ENCODE assay signal across 9 cellular contexts in genomic region chr13:69565334-69565733, GRCh38.
DNase-seq lines count a peak whose midpoint lies in the region; ATAC-seq and TF ChIP-seq lines count a peak whose summit lies in the region.
"Had no signal": no experiment of that assay in that cellular context is flagged by ENCODE, and none has a peak within 500 bp of the region (broad histone marks: within the 10 kb centered on the region; RNA-seq: fewer than 3 reads in every experiment).

No MANE protein-coding gene starts in this region.

- H3K9me3 ChIP-seq in liver (ENCODE audit: control insufficient read depth in 4 of 4, low read length in 3 of 4): no peaks in the 10 kb centered on the region

- H3K27ac ChIP-seq in liver (ENCODE audit: low read depth in 1 of 2, low read length in 2 of 2): no peak overlapping the region

- no peak overlapping the region for H3K4me3 ChIP-seq in liver (ENCODE audit: low read depth in 1 of 3, low read length in 3 of 3)

- WGBS in liver: 69% methylated on average over 4 of the region's 4 CpGs

- peaks cover 16% of the 10 kb centered on the region for H3K9me3 Mint-ChIP-seq in natural killer cell treated with Interleukin-12 subunit alpha and Interleukin-12 subunit beta and Interleukin-15 and Interleukin-18, amount 100 ng/mL, for 72 hours

- DNase-seq in NCI-H1694 treated with DMSO at 0.1 percent for 48 hours (lab: John Stamatoyannopoulos, UW) (peak; percentile 5), NCI-H1694 (lab: John Stamatoyannopoulos, UW) (no peak), RPMI8226 (peak; percentile 17), omental fat pad (ENCODE audit: low spot score) (no peak), DMS153 (lab: John Stamatoyannopoulos, UW) (no peak)
- no peak for DNase-seq in natural killer cell treated with Interleukin-12 subunit alpha and Interleukin-12 subunit beta and Interleukin-15 and Interleukin-18, amount 100 ng/mL, for 72 hours (ENCODE audit: low spot score)

- H3K4me1 ChIP-seq in liver (ENCODE audit: control insufficient read depth in 4 of 4, insufficient read depth in 4 of 4, low read length in 3 of 4): no peaks in the 10 kb centered on the region

- H3K36me3 Mint-ChIP-seq in natural killer cell treated with Interleukin-12 subunit alpha and Interleukin-12 subunit beta and Interleukin-15 and Interleukin-18, amount 100 ng/mL, for 72 hours: peaks cover 4% of the 10 kb centered on the region

- no peak overlapping the region for H3K27ac Mint-ChIP-seq in natural killer cell treated with Interleukin-12 subunit alpha and Interleukin-12 subunit beta and Interleukin-15 and Interleukin-18, amount 100 ng/mL, for 72 hours
- H3K27ac Mint-ChIP-seq: nephron had no signal

- TF ChIP-seq CTCF in liver (IDR thresholded peaks at IDR 0.05; ENCODE audit: low read depth, low read length, missing input control): peak; percentile 34
- no peak for TF ChIP-seq CTCF in omental fat pad (IDR thresholded peaks at IDR 0.05)

- H3K36me3 ChIP-seq in liver (ENCODE audit: control insufficient read depth in 4 of 4, insufficient read depth in 3 of 4, low read depth in 1 of 4, low read length in 3 of 4): no peaks in the 10 kb centered on the region

- TF ChIP-seq RAD21 in liver (IDR thresholded peaks at IDR 0.05): peak; percentile 39 to 74

- H3K4me1 Mint-ChIP-seq in natural killer cell treated with Interleukin-12 subunit alpha and Interleukin-12 subunit beta and Interleukin-15 and Interleukin-18, amount 100 ng/mL, for 72 hours (ENCODE audit: low read depth in 2 of 2): no peaks in the 10 kb centered on the region
- H3K4me1 Mint-ChIP-seq: nephron had no signal

- H3K27me3 Mint-ChIP-seq in natural killer cell treated with Interleukin-12 subunit alpha and Interleukin-12 subunit beta and Interleukin-15 and Interleukin-18, amount 100 ng/mL, for 72 hours: no peaks in the 10 kb centered on the region

- peak; percentile 60 for ATAC-seq in HG03045 (IDR thresholded peaks at IDR 0.05; ENCODE audit: unreplicated experiment)
- no peak for ATAC-seq in natural killer cell treated with Interleukin-12 subunit alpha and Interleukin-12 subunit beta and Interleukin-15 and Interleukin-18, amount 100 ng/mL, for 72 hours
- ATAC-seq in omental fat pad (ENCODE audit: low FRiP score): no peak

- H3K9ac ChIP-seq in liver (ENCODE audit: low read depth in 1 of 2, low read length in 2 of 2): no peak overlapping the region

- no peaks in the 10 kb centered on the region for H3K27me3 ChIP-seq in liver (ENCODE audit: control insufficient read depth in 4 of 4, insufficient read depth in 4 of 4, low read length in 3 of 4)

- H3K4me3 Mint-ChIP-seq in natural killer cell treated with Interleukin-12 subunit alpha and Interleukin-12 subunit beta and Interleukin-15 and Interleukin-18, amount 100 ng/mL, for 72 hours: no peak overlapping the region
- H3K4me3 Mint-ChIP-seq: nephron had no signal

TF ChIP-seq in liver, 16 proteins besides CTCF, POLR2A, EP300 and RAD21:
- TF ChIP-seq SP1 (IDR thresholded peaks at IDR 0.05) (no peak), RXRA (IDR thresholded peaks at IDR 0.05) (no peak), GABPA (IDR thresholded peaks at IDR 0.05 in 1 of 2, conservative IDR thresholded peaks at IDR 0.05 in 1 of 2) (no peak), FOXA2 (IDR thresholded peaks at IDR 0.05) (no peak), ZBTB33 (IDR thresholded peaks at IDR 0.05) (no peak), TAF1 (conservative IDR thresholded peaks at IDR 0.05) (no peak), NR2F2 (IDR thresholded peaks at IDR 0.05) (no peak), HNF4G (IDR thresholded peaks at IDR 0.05) (no peak), JUND (IDR thresholded peaks at IDR 0.05) (no peak), YY1 (IDR thresholded peaks at IDR 0.05) (no peak), REST (IDR thresholded peaks at IDR 0.05) (no peak), FOXA1 (IDR thresholded peaks at IDR 0.05) (no peak)
- TF ChIP-seq, protein P1, sequence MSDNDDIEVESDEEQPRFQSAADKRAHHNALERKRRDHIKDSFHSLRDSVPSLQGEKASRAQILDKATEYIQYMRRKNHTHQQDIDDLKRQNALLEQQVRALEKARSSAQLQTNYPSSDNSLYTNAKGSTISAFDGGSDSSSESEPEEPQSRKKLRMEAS (IDR thresholded peaks at IDR 0.05): no peak
- TF ChIP-seq, protein P2, sequence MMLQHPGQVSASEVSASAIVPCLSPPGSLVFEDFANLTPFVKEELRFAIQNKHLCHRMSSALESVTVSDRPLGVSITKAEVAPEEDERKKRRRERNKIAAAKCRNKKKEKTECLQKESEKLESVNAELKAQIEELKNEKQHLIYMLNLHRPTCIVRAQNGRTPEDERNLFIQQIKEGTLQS (IDR thresholded peaks at IDR 0.05): no peak

Comparison
In these comparisons a context has a peak if more than half of its experiments do, and no peak if none do; other contexts are left out.
1. DNase-seq: peak in NCI-H1694 treated with DMSO at 0.1 percent for 48 hours (single experiment) and RPMI8226 (single experiment); none in NCI-H1694 (single experiment), natural killer cell treated with Interleukin-12 subunit alpha and Interleukin-12 subunit beta and Interleukin-15 and Interleukin-18, amount 100 ng/mL, for 72 hours (single experiment), omental fat pad (single experiment) and DMS153 (single experiment).